8 cellular contexts compared by ENCODE assay signal in genomic region chr19:50803633-50804419, GRCh38. TPM values are rescaled to one million over a fixed set of nuclear protein-coding genes. Genes with fewer than 3 reads are reported as not detected.
DNase-seq lines count a peak whose midpoint lies in the region; FAIRE-seq and TF ChIP-seq lines count a peak whose summit lies in the region.

No MANE protein-coding gene starts in this region.

- peaks cover 21% of the 10 kb centered on the region for H3K4me1 ChIP-seq in CD8-positive, alpha-beta memory T cell (ENCODE audit: insufficient read depth, low read length)
- peaks cover 0 to 18% (median 3%) of the 10 kb centered on the region in 4 donors for H3K4me1 ChIP-seq in Peyer's patch

- H3K27ac Mint-ChIP-seq in CD8-positive, alpha-beta memory T cell: peak overlapping the region; percentile 99 to 100 (median 100)
- peak overlapping the region; percentile 100 for H3K27ac Mint-ChIP-seq in HFFc6

- intact Hi-C loops in lower leg skin (cut with DNase I; ENCODE audit: low total_unique reads): loop anchor here (5.0 kb wide), 1 partner anchor 422 kb away; the partner anchor contains the start of gene POLD1

- H3K4me3 ChIP-seq in CD8-positive, alpha-beta memory T cell (ENCODE audit: low read length): peak overlapping the region; percentile 96
- peak overlapping the region; percentile 69 to 95 (median 85) for H3K4me3 ChIP-seq in Peyer's patch
- peak overlapping the region; percentile 98 for H3K4me3 ChIP-seq in bronchial epithelial cell (ENCODE audit: low read depth, low read length)
- H3K4me3 ChIP-seq in lower leg skin (ENCODE audit: low read depth, poor library complexity, severe bottlenecking): peak overlapping the region; percentile 93

- TF ChIP-seq POLR2A in Peyer's patch (IDR thresholded peaks at IDR 0.05) (no peak), lower leg skin (IDR thresholded peaks at IDR 0.05) (no peak)

- POLR2A ChIA-PET in CD8-positive, alpha-beta memory T cell (lab: Charles Lee): interaction anchor here (0.5 kb wide), 1 partner anchor 12 kb away, joined by 4 read pairs; no protein-coding TSS in a partner anchor

- H3K27ac ChIP-seq in CD8-positive, alpha-beta memory T cell (ENCODE audit: low read depth, low read length): peak overlapping the region; percentile 97
- H3K27ac ChIP-seq in Peyer's patch (peak overlapping the region; percentile 80 to 98 (median 94)), temporal lobe (ENCODE audit: low read depth, low read length) (peak overlapping the region; percentile 99)

- peak in 1 of 5 donors; percentile 17 for DNase-seq in CD8-positive, alpha-beta memory T cell
- DNase-seq in HFFc6 (no peak), Peyer's patch (no peak), bronchial epithelial cell (ENCODE audit: low read depth) (no peak), lower leg skin (ENCODE audit: low spot score in 2 of 2) (no peak), dedifferentiated amniotic fluid mesenchymal stem cell (ENCODE audit: extremely low spot score) (no peak), medulla oblongata (ENCODE audit: extremely low spot score) (no peak)

- no peaks in the 10 kb centered on the region for H3K9me3 ChIP-seq in CD8-positive, alpha-beta memory T cell (ENCODE audit: low read length)
- H3K9me3 ChIP-seq in Peyer's patch: no peaks in the 10 kb centered on the region

- CTCF ChIA-PET in CD8-positive, alpha-beta memory T cell (lab: Charles Lee): no interaction called here

- H3K27me3 Mint-ChIP-seq in CD8-positive, alpha-beta memory T cell: peaks cover 0 to 2% of the 10 kb centered on the region in 2 donors
- H3K27me3 Mint-ChIP-seq in HFFc6 (ENCODE audit: insufficient read depth): peaks cover 8% of the 10 kb centered on the region

- H3K36me3 ChIP-seq in CD8-positive, alpha-beta memory T cell (ENCODE audit: insufficient read depth, low read length): no peaks in the 10 kb centered on the region
- peaks cover 0 to 10% (median 0%) of the 10 kb centered on the region in 3 donors for H3K36me3 ChIP-seq in Peyer's patch
- H3K36me3 ChIP-seq in bronchial epithelial cell (ENCODE audit: control insufficient read depth, insufficient read depth, low read length): peaks cover 22% of the 10 kb centered on the region

- 1% methylated on average over 35 to 38 of the region's 40 CpGs for WGBS in lower leg skin, 2 donors

- peaks cover 0 to 38% (median 7%) of the 10 kb centered on the region in 3 donors for H3K36me3 Mint-ChIP-seq in CD8-positive, alpha-beta memory T cell
- H3K36me3 Mint-ChIP-seq in HFFc6 (ENCODE audit: low read depth): peaks cover 19% of the 10 kb centered on the region

- no peak for TF ChIP-seq CTCF in HFFc6 (IDR thresholded peaks at IDR 0.05)
- TF ChIP-seq CTCF in Peyer's patch (IDR thresholded peaks at IDR 0.05): no peak
- no peak for TF ChIP-seq CTCF in bronchial epithelial cell (IDR thresholded peaks at IDR 0.05; ENCODE audit: insufficient read depth, low read length, severe bottlenecking)
- TF ChIP-seq CTCF in lower leg skin (IDR thresholded peaks at IDR 0.05): no peak

- H3K4me1 Mint-ChIP-seq in CD8-positive, alpha-beta memory T cell: peaks cover 40 to 50% (median 48%) of the 10 kb centered on the region in 3 donors
- peaks cover 25% of the 10 kb centered on the region for H3K4me1 Mint-ChIP-seq in HFFc6 (ENCODE audit: low read depth)

- no peaks in the 10 kb centered on the region for H3K27me3 ChIP-seq in CD8-positive, alpha-beta memory T cell (ENCODE audit: insufficient read depth, low read length, poor library complexity, severe bottlenecking)
- H3K27me3 ChIP-seq in Peyer's patch (no peaks in the 10 kb centered on the region), bronchial epithelial cell (ENCODE audit: control insufficient read depth, insufficient read depth, low read length) (no peaks in the 10 kb centered on the region)

- no peaks in the 10 kb centered on the region for H3K9me3 Mint-ChIP-seq in CD8-positive, alpha-beta memory T cell
- peaks cover 4% of the 10 kb centered on the region; the same call in 1 of the 2 replicates for H3K9me3 Mint-ChIP-seq in HFFc6

- H3K4me3 Mint-ChIP-seq in CD8-positive, alpha-beta memory T cell: peak overlapping the region; percentile 94 to 99 (median 97)
- peak overlapping the region; percentile 99 for H3K4me3 Mint-ChIP-seq in HFFc6

- no peak for FAIRE-seq in bronchial epithelial cell (lab: Jason Lieb, UNC)

RNA-seq across cellular contexts. Expression of gene ACP4, which starts 13.6 kb away (rescaled TPM):
- not detected for total RNA-seq in CD8-positive, alpha-beta memory T cell
- not detected for polyA plus RNA-seq in CD8-positive, alpha-beta memory T cell
- not detected for total RNA-seq in HFFc6 (2021; fragmentation: NEBNext Ultra II Directional; extraction: Animal tissue kit (Norgen Biotek cat#: 25700))
- total RNA-seq in Peyer's patch (not detected), bronchial epithelial cell (not detected in 2 replicates), lower leg skin (1 to 10 TPM in 1 of 4 donors, under 1 TPM in 1, not detected in 2; 0.58 to 3.1 TPM), temporal lobe (not detected)

RNA-seq across cellular contexts. Expression of gene KLK1, which starts 19.8 kb away (rescaled TPM):
- total RNA-seq in CD8-positive, alpha-beta memory T cell: under 1 TPM; 0.27 to 0.39 TPM
- polyA plus RNA-seq in CD8-positive, alpha-beta memory T cell: not detected
- not detected for total RNA-seq in HFFc6 (2021; fragmentation: NEBNext Ultra II Directional; extraction: Animal tissue kit (Norgen Biotek cat#: 25700))
- total RNA-seq in Peyer's patch (10 to 100 TPM; 24.5 to 60.2 (median 47.3) TPM), bronchial epithelial cell (not detected in 2 replicates), lower leg skin (10 to 100 TPM; 35.9 to 49.9 (median 46.6) TPM), temporal lobe (0.25 TPM)

RNA-seq across cellular contexts. Expression of gene KLK15, which starts 29.5 kb away (rescaled TPM):
- not detected for total RNA-seq in CD8-positive, alpha-beta memory T cell
- not detected for polyA plus RNA-seq in CD8-positive, alpha-beta memory T cell
- not detected for total RNA-seq in HFFc6 (2021; fragmentation: NEBNext Ultra II Directional; extraction: Animal tissue kit (Norgen Biotek cat#: 25700))
- total RNA-seq in Peyer's patch (not detected), bronchial epithelial cell (not detected in 2 replicates), lower leg skin (not detected), temporal lobe (not detected)

RNA-seq across cellular contexts. Expression of gene GPR32, which starts 33.6 kb away (rescaled TPM):
- not detected for total RNA-seq in CD8-positive, alpha-beta memory T cell
- not detected for polyA plus RNA-seq in CD8-positive, alpha-beta memory T cell
- not detected for total RNA-seq in HFFc6 (2021; fragmentation: NEBNext Ultra II Directional; extraction: Animal tissue kit (Norgen Biotek cat#: 25700))
- total RNA-seq in Peyer's patch: not detected
- not detected in 2 replicates for total RNA-seq in bronchial epithelial cell
- total RNA-seq in lower leg skin: not detected
- not detected for total RNA-seq in temporal lobe

RNA-seq across cellular contexts. Expression of gene KLK3, which starts 50.9 kb away (rescaled TPM):
- total RNA-seq in CD8-positive, alpha-beta memory T cell: not detected
- polyA plus RNA-seq in CD8-positive, alpha-beta memory T cell: not detected
- not detected for total RNA-seq in HFFc6 (2021; fragmentation: NEBNext Ultra II Directional; extraction: Animal tissue kit (Norgen Biotek cat#: 25700))
- total RNA-seq in Peyer's patch: 1 to 10 TPM in 3 of 4 donors, not detected in 1; 1.2 to 2.4 (median 1.9) TPM
- total RNA-seq in bronchial epithelial cell: not detected in 2 replicates
- total RNA-seq in lower leg skin: 100 to 1,000 TPM in 1 of 4 donors, 10 to 100 TPM in 1, 1 to 10 TPM in 1, under 1 TPM in 1; 0.13 to 119 (median 10.4) TPM
- not detected for total RNA-seq in temporal lobe

Comparison
In these comparisons a context has a peak if more than half of its experiments do, and no peak if none do; other contexts are left out.
1. RNA of gene KLK1, which starts 19.8 kb away (total RNA-seq): 24.5 to 60.2 TPM in Peyer's patch and 35.9 to 49.9 TPM in lower leg skin; 0.27 to 0.39 TPM in CD8-positive, alpha-beta memory T cell, 0.25 TPM in temporal lobe (single experiment), not detected in HFFc6 and not detected in bronchial epithelial cell; every median in the first group is over 10 times any median in the second.
2. Peak in every context shown above with its lines, with median percentiles within 50 percentile points of each other: H3K27ac ChIP-seq and H3K4me3 ChIP-seq.